Comparison of ENCODE assay signal across 12 cellular contexts in the genomic region with DNA sequence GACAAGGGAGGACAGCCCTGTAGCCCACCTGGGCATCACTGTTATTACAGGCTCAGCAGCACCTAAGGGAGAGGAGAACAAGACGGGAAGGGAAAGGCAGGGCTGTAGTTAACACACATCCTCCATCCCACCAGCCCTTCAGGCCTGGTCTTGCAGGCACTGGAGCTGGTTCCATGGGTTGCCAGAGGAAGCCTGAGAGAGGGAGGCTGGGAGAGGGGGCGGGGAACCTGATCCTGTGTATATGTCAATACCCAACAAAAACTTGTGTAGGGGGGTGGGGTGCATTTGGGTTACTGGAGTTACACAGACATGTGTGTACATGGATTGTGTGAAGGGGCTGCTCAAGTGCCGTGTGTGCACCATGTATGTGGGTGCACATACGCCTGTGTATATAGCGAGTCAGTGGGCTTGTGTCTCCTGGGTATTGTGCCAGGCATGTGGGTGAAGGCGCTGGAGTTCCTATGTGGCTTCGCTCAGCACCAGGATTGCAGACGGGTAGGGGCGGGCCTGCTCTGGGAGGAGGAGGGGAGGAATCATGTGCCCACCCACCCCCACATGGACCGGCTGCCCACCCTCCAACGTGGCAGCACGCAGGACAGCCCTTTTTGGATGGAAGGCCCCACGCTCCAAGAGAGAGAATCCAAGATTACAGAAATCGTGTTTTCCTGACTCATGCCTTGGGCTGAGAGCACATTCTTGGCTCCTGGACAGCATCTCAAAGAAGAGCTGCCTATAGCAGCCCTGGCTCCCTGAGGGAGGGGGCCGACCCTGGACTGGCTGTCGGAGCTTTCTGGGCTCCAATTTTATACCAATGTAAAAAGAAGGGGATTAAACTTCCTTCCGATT. TPM values are rescaled to one million over a fixed set of nuclear protein-coding genes. Genes with fewer than 3 reads are reported as not detected.
DNase-seq lines count a peak whose midpoint lies in the region; ATAC-seq and TF ChIP-seq lines count a peak whose summit lies in the region.
"Had no signal": no experiment of that assay in that cellular context is flagged by ENCODE, and none has a peak within 500 bp of the region (broad histone marks: within the 10 kb centered on the region; RNA-seq: fewer than 3 reads in every experiment).

No MANE protein-coding gene starts in this region.

- H3K4me3 ChIP-seq in left ventricle myocardium inferior (peak overlapping the region; percentile 41), skeletal muscle tissue (ENCODE audit: low read length in 3 of 3) (peak overlapping the region in 1 of 3 donors; percentile 17)

- peak overlapping the region; percentile 100 for H3K27ac ChIP-seq in left ventricle myocardium inferior (replicated peaks)
- H3K27ac ChIP-seq in skeletal muscle tissue (ENCODE audit: low read depth, low read length), result peak overlapping the region; percentile 100

- intact Hi-C loops in left ventricle myocardium inferior (cut with micrococcal nuclease), result no loop called here

- no peak for ATAC-seq in HG02884 (IDR thresholded peaks at IDR 0.05; ENCODE audit: unreplicated experiment)

- DNase-seq in GM03348 (ENCODE audit: low spot score) (peak; percentile 89), astrocyte of the hippocampus (ENCODE audit: low read depth, low spot score) (peak; percentile 95), left ventricle myocardium inferior (no peak), NCI-H526 treated with DMSO at 0.1 percent for 48 hours (lab: John Stamatoyannopoulos, UW) (no peak), DMS53 treated with DMSO at 0.1 percent for 48 hours (lab: John Stamatoyannopoulos, UW; ENCODE audit: unreplicated experiment) (no peak)
- DNase-seq in activated CD4-positive, alpha-beta T cell treated with anti-CD3 and anti-CD28 coated beads, Interleukin-2, amount 50 U/mL, for 48 hours, result no peak
- DNase-seq: activated CD4-positive, alpha-beta T cell treated with anti-CD3 and anti-CD28 coated beads for 1 hour; effector CD8-positive, alpha-beta T cell; NCI-H1694; stimulated activated CD4-positive, alpha-beta T cell treated with anti-CD3 and anti-CD28 coated beads, Interleukin-12 subunit alpha, Interleukin-12 subunit beta, amount 100 ng/mL, for 4 hours had no signal

- no peaks in the 10 kb centered on the region for H3K27me3 ChIP-seq in left ventricle myocardium inferior (ENCODE audit: low read depth)
- no peaks in the 10 kb centered on the region for H3K27me3 ChIP-seq in skeletal muscle tissue (ENCODE audit: control insufficient read depth in 3 of 3, insufficient read depth in 3 of 3, low read length in 3 of 3)

- peak overlapping the region in 2 of 3 donors; percentile 1 to 66 for H3K9ac ChIP-seq in skeletal muscle tissue (ENCODE audit: low read depth in 1 of 3, low read length in 3 of 3)

- H3K9me3 ChIP-seq in left ventricle myocardium inferior (replicated peaks), result no peaks in the 10 kb centered on the region
- H3K9me3 ChIP-seq in skeletal muscle tissue (ENCODE audit: control insufficient read depth in 3 of 3, low read length in 3 of 3), result no peaks in the 10 kb centered on the region

- no peak for TF ChIP-seq CTCF in left ventricle myocardium inferior (IDR thresholded peaks at IDR 0.05; ENCODE audit: borderline replicate concordance)

- H3K4me1 ChIP-seq in left ventricle myocardium inferior (peaks cover 90% of the 10 kb centered on the region), skeletal muscle tissue (ENCODE audit: control insufficient read depth in 3 of 3, insufficient read depth in 3 of 3, low read length in 3 of 3) (peaks cover 66 to 77% (median 71%) of the 10 kb centered on the region in 3 donors)

- H3K36me3 ChIP-seq in left ventricle myocardium inferior (no peaks in the 10 kb centered on the region), skeletal muscle tissue (ENCODE audit: control insufficient read depth in 3 of 3, insufficient read depth in 3 of 3, low read length in 3 of 3) (no peaks in the 10 kb centered on the region)

RNA-seq across cellular contexts. Expression of gene SERPINH1, which starts 4.2 kb away (rescaled TPM):
- total RNA-seq in left ventricle myocardium inferior, result 57.6 TPM
- 237 TPM for total RNA-seq in skeletal muscle tissue

RNA-seq across cellular contexts. Expression of gene GDPD5, which starts 32.1 kb away (rescaled TPM):
- total RNA-seq in left ventricle myocardium inferior, result 4.4 TPM
- 7.8 TPM for total RNA-seq in skeletal muscle tissue

Comparison
In these comparisons a context has a peak if more than half of its experiments do, and no peak if none do; other contexts are left out.
1. DNase-seq: peak in GM03348 (single experiment) and astrocyte of the hippocampus (single experiment); none in left ventricle myocardium inferior (single experiment), activated CD4-positive, alpha-beta T cell treated with anti-CD3 and anti-CD28 coated beads, Interleukin-2, amount 50 U/mL, for 48 hours (0 of 2), NCI-H526 treated with DMSO at 0.1 percent for 48 hours (single experiment) and DMS53 treated with DMSO at 0.1 percent for 48 hours (single experiment).